20 cellular contexts compared by ENCODE assay signal in genomic region chr5:143130891-143131290, GRCh38.
"Had no signal": no experiment of that assay in that cellular context is flagged by ENCODE, and none has a peak within 500 bp of the region (broad histone marks: within the 10 kb centered on the region; RNA-seq: fewer than 3 reads in every experiment).

No MANE protein-coding gene starts in this region.

- H3K27ac ChIP-seq: epithelial cell of prostate, neutrophil, sigmoid colon, tibial artery, upper lobe of left lung, uterus had no signal

- H3K9me3 Mint-ChIP-seq: effector memory CD8-positive, alpha-beta T cell; naive thymus-derived CD4-positive, alpha-beta T cell; stimulated activated effector memory CD8-positive, alpha-beta T cell treated with anti-CD3 and anti-CD28 coated beads, Interleukin-12 subunit alpha, Interleukin-12 subunit beta, amount 100 ng/mL, for 72 hours; stimulated activated naive CD8-positive, alpha-beta T cell treated with anti-CD3 and anti-CD28 coated beads, Interleukin-15, Interleukin-2, amounts not matched to agents 100 ng/mL and 50 ng/mL, for 24 hours had no signal

- H3K9me3 ChIP-seq: esophagus muscularis mucosa, neutrophil, right atrium auricular region, sigmoid colon, tibial artery, upper lobe of left lung, uterus had no signal

- H3K4me3 ChIP-seq: esophagus muscularis mucosa, right atrium auricular region, sigmoid colon, tibial artery, upper lobe of left lung, uterus had no signal

- DNase-seq: effector memory CD8-positive, alpha-beta T cell; head of caudate nucleus; hippocampal formation; left colon; mammary epithelial cell; naive thymus-derived CD4-positive, alpha-beta T cell; posterior cingulate gyrus; sigmoid colon; small intestine; stimulated activated CD4-positive, alpha-beta T cell treated with anti-CD3 and anti-CD28 coated beads, Interleukin-4, amount 100 ng/mL, for 1 hour; stimulated activated CD8-positive, alpha-beta memory T cell treated with anti-CD3 and anti-CD28 coated beads, Interleukin-4, amount 100 ng/mL, for 48 hours; tibial artery; upper lobe of left lung; uterus had no signal

- H3K27me3 Mint-ChIP-seq: effector memory CD8-positive, alpha-beta T cell; naive thymus-derived CD4-positive, alpha-beta T cell; stimulated activated naive CD8-positive, alpha-beta T cell treated with anti-CD3 and anti-CD28 coated beads, Interleukin-15, Interleukin-2, amounts not matched to agents 100 ng/mL and 50 ng/mL, for 24 hours had no signal

- H3K27ac Mint-ChIP-seq: naive thymus-derived CD4-positive, alpha-beta T cell; stimulated activated effector memory CD8-positive, alpha-beta T cell treated with anti-CD3 and anti-CD28 coated beads, Interleukin-12 subunit alpha, Interleukin-12 subunit beta, amount 100 ng/mL, for 72 hours; stimulated activated naive CD8-positive, alpha-beta T cell treated with anti-CD3 and anti-CD28 coated beads, Interleukin-15, Interleukin-2, amounts not matched to agents 100 ng/mL and 50 ng/mL, for 24 hours had no signal

- H3K27me3 ChIP-seq: esophagus muscularis mucosa, neutrophil, right atrium auricular region, sigmoid colon, tibial artery, upper lobe of left lung, uterus had no signal

- H3K4me3 Mint-ChIP-seq: effector memory CD8-positive, alpha-beta T cell; naive thymus-derived CD4-positive, alpha-beta T cell; stimulated activated effector memory CD8-positive, alpha-beta T cell treated with anti-CD3 and anti-CD28 coated beads, Interleukin-12 subunit alpha, Interleukin-12 subunit beta, amount 100 ng/mL, for 72 hours; stimulated activated naive CD8-positive, alpha-beta T cell treated with anti-CD3 and anti-CD28 coated beads, Interleukin-15, Interleukin-2, amounts not matched to agents 100 ng/mL and 50 ng/mL, for 24 hours had no signal

- H3K36me3 ChIP-seq: sigmoid colon, uterus had no signal

- ATAC-seq: effector memory CD8-positive, alpha-beta T cell; naive thymus-derived CD4-positive, alpha-beta T cell; stimulated activated effector memory CD8-positive, alpha-beta T cell treated with anti-CD3 and anti-CD28 coated beads, Interleukin-12 subunit alpha, Interleukin-12 subunit beta, amount 100 ng/mL, for 72 hours had no signal
